Comparison of ENCODE assay signal across 29 cellular contexts in the genomic region with DNA sequence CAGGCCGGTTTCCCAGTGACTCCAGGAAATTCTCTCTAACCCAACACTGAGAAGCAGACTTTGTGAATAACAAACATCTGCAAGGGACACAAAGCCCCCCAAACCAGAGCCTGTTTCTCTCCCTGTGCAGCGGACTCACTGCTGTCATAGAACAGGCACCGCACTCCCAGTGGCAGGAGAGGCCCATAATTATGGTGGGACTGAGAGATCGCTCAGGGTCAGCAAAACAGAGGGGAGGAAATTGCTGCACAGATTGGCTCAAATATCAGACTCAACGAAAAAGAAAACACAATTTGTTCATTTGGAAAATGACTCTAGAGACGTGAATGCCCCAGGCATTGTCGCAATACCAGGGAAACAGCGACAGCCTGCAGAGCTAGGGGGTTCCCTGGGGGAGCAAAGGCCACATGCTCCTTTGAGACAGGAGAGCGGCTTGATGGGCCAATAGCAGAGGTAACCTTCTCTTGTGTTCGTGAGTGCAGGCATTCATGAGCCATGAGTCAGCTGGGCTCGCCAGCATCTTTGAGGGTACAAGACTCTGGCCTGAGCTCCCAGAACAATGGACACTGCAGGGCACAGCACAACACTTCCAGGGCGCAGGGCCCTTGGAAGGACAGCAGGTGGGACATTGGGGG.
DNase-seq lines count a peak whose midpoint lies in the region; TF ChIP-seq lines count a peak whose summit lies in the region.
"Had no signal": no experiment of that assay in that cellular context is flagged by ENCODE, and none has a peak within 500 bp of the region (broad histone marks: within the 10 kb centered on the region; RNA-seq: fewer than 3 reads in every experiment).

No MANE protein-coding gene starts in this region.

- H3K36me3 ChIP-seq in breast epithelium (no peaks in the 10 kb centered on the region), sigmoid colon (no peaks in the 10 kb centered on the region)
- H3K36me3 ChIP-seq: neural progenitor cell, SJSA1, transverse colon had no signal

- H3K27ac Mint-ChIP-seq in MCF 10A (ENCODE audit: low read depth, unreplicated experiment): no peak overlapping the region
- H3K27ac Mint-ChIP-seq: activated CD8-positive, alpha-beta T cell treated with anti-CD3 and anti-CD28 coated beads for 36 hours; activated naive CD8-positive, alpha-beta T cell treated with anti-CD3 and anti-CD28 coated beads, Interleukin-2, amount 10 ng/mL, durations not matched to agents 7 days and 5 days; B cell; CD8-positive, alpha-beta memory T cell; immature natural killer cell; neural progenitor cell had no signal

- BruUV-seq in MCF 10A (replicated peaks; lab: Mats Ljungman, UMichigan): no TSS peak

- no peaks in the 10 kb centered on the region for H3K4me1 Mint-ChIP-seq in MCF 10A (ENCODE audit: insufficient read depth, unreplicated experiment)
- H3K4me1 Mint-ChIP-seq: activated naive CD8-positive, alpha-beta T cell treated with anti-CD3 and anti-CD28 coated beads, Interleukin-2, amount 10 ng/mL, durations not matched to agents 7 days and 5 days; B cell; CD8-positive, alpha-beta memory T cell; immature natural killer cell had no signal

- no peak for TF ChIP-seq EP300 in sigmoid colon (IDR thresholded peaks at IDR 0.05)

- no peaks in the 10 kb centered on the region for H3K9me3 Mint-ChIP-seq in MCF 10A (ENCODE audit: unreplicated experiment)
- H3K9me3 Mint-ChIP-seq: activated CD8-positive, alpha-beta T cell treated with anti-CD3 and anti-CD28 coated beads for 36 hours; activated naive CD8-positive, alpha-beta T cell treated with anti-CD3 and anti-CD28 coated beads, Interleukin-2, amount 10 ng/mL, durations not matched to agents 7 days and 5 days; H9; immature natural killer cell had no signal

- peaks cover 26% of the 10 kb centered on the region for H3K27me3 Mint-ChIP-seq in MCF 10A (ENCODE audit: insufficient read depth, unreplicated experiment)
- H3K27me3 Mint-ChIP-seq: activated CD8-positive, alpha-beta T cell treated with anti-CD3 and anti-CD28 coated beads for 36 hours; activated naive CD8-positive, alpha-beta T cell treated with anti-CD3 and anti-CD28 coated beads, Interleukin-2, amount 10 ng/mL, durations not matched to agents 7 days and 5 days had no signal

- TF ChIP-seq CTCF in MCF 10A (IDR thresholded peaks at IDR 0.05; ENCODE audit: unreplicated experiment) (no peak), breast epithelium (IDR thresholded peaks at IDR 0.05) (no peak), sigmoid colon (IDR thresholded peaks at IDR 0.05) (no peak), dorsolateral prefrontal cortex (IDR thresholded peaks at IDR 0.05 in 54 of 56, conservative IDR thresholded peaks at IDR 0.05 in 2 of 56; ENCODE audit: low read depth in 1 of 56, partially characterized antibody in 56 of 56) (no peak)

- DNase-seq in MCF 10A (ENCODE audit: unreplicated experiment): peak; percentile 65
- no peak for DNase-seq in breast epithelium (ENCODE audit: low spot score in 2 of 2)
- DNase-seq in RPMI7951 (ENCODE audit: low read depth): peak; percentile 8
- peak; percentile 15 for DNase-seq in left kidney (ENCODE audit: low read depth, low spot score)
- no peak for DNase-seq in NCI-H1930 (lab: John Stamatoyannopoulos, UW)
- DNase-seq in sigmoid colon: no peak
- DNase-seq in dorsolateral prefrontal cortex: no peak
- no peak for DNase-seq in activated naive CD4-positive, alpha-beta T cell (lab: John Stamatoyannopoulos, UW)
- DNase-seq: activated CD8-positive, alpha-beta T cell treated with anti-CD3 and anti-CD28 coated beads for 36 hours; activated effector memory CD4-positive, alpha-beta T cell treated with Interleukin-2 at 50 U/mL for 16 hours; activated naive CD8-positive, alpha-beta T cell treated with anti-CD3 and anti-CD28 coated beads, Interleukin-2, amount 10 ng/mL, durations not matched to agents 7 days and 5 days; activated T-cell treated with anti-CD3 and anti-CD28 coated beads for 4 hours; CD8-positive, alpha-beta memory T cell; DMS53; foreskin melanocyte; H9; hippocampal formation; immature natural killer cell; mucosa of descending colon; NCI-H1105; NCI-H2081; NCI-H510A; T-helper 1 cell; transverse colon had no signal

- CTCF ChIA-PET in MCF 10A (lab: Yijun Ruan, JAX): no interaction called here

- no peak for TF ChIP-seq POLR2A in breast epithelium (IDR thresholded peaks at IDR 0.05)
- no peak for TF ChIP-seq POLR2A in sigmoid colon (IDR thresholded peaks at IDR 0.05)

- H3K4me1 ChIP-seq in breast epithelium (no peaks in the 10 kb centered on the region), sigmoid colon (peaks cover 0 to 5% (median 0%) of the 10 kb centered on the region in 4 donors)
- H3K4me1 ChIP-seq: SJSA1, transverse colon had no signal

- 89 to 91% methylated on average over 12 of the region's 12 CpGs for WGBS in sigmoid colon, 2 donors

- H3K9me3 ChIP-seq in breast epithelium (no peaks in the 10 kb centered on the region), sigmoid colon (no peaks in the 10 kb centered on the region)
- H3K9me3 ChIP-seq: mucosa of descending colon, transverse colon had no signal

- intact Hi-C loops in MCF 10A (cut with micrococcal nuclease) (no loop called here), breast epithelium (cut with DNase I; ENCODE audit: low total_unique reads) (no loop called here), sigmoid colon (cut with DNase I) (no loop called here), dorsolateral prefrontal cortex (cut with DNase I) (no loop called here)

- no peak overlapping the region for H3K4me3 Mint-ChIP-seq in MCF 10A (ENCODE audit: unreplicated experiment)
- H3K4me3 Mint-ChIP-seq: activated CD8-positive, alpha-beta T cell treated with anti-CD3 and anti-CD28 coated beads for 36 hours; activated naive CD8-positive, alpha-beta T cell treated with anti-CD3 and anti-CD28 coated beads, Interleukin-2, amount 10 ng/mL, durations not matched to agents 7 days and 5 days; B cell; CD8-positive, alpha-beta memory T cell; H9; immature natural killer cell; neural progenitor cell had no signal

- no peaks in the 10 kb centered on the region for H3K36me3 Mint-ChIP-seq in MCF 10A (ENCODE audit: insufficient read depth, unreplicated experiment)
- H3K36me3 Mint-ChIP-seq: activated naive CD8-positive, alpha-beta T cell treated with anti-CD3 and anti-CD28 coated beads, Interleukin-2, amount 10 ng/mL, durations not matched to agents 7 days and 5 days; CD8-positive, alpha-beta memory T cell; immature natural killer cell; neural progenitor cell had no signal

- H3K27me3 ChIP-seq in breast epithelium (no peaks in the 10 kb centered on the region), sigmoid colon (no peaks in the 10 kb centered on the region), dorsolateral prefrontal cortex (peaks cover 0 to 12% (median 0%) of the 10 kb centered on the region in 45 donors)
- H3K27me3 ChIP-seq: neural progenitor cell, SJSA1, transverse colon had no signal

- H3K4me3 ChIP-seq in breast epithelium: no peak overlapping the region
- H3K4me3 ChIP-seq in sigmoid colon: no peak overlapping the region
- H3K4me3 ChIP-seq in dorsolateral prefrontal cortex: no peak overlapping the region
- H3K4me3 ChIP-seq: GM12878, mucosa of descending colon, neural progenitor cell, SJSA1, transverse colon had no signal

- POLR2A ChIA-PET in MCF 10A (lab: Yijun Ruan, JAX): no interaction called here

- H3K27ac ChIP-seq in breast epithelium (no peak overlapping the region), sigmoid colon (peak overlapping the region in 1 of 4 donors; percentile 20), dorsolateral prefrontal cortex (no peak overlapping the region)
- H3K27ac ChIP-seq: epithelial cell of prostate, neural progenitor cell, SJSA1, transverse colon had no signal

Comparison
In these comparisons a context has a peak if more than half of its experiments do, and no peak if none do; other contexts are left out.
1. DNase-seq: peak in MCF 10A (single experiment), RPMI7951 (single experiment) and left kidney (single experiment); none in breast epithelium (0 of 2), NCI-H1930 (0 of 2), sigmoid colon (single experiment), dorsolateral prefrontal cortex (0 of 10) and activated naive CD4-positive, alpha-beta T cell (0 of 4).